1 cellular context compared by ENCODE assay signal in the genomic region with DNA sequence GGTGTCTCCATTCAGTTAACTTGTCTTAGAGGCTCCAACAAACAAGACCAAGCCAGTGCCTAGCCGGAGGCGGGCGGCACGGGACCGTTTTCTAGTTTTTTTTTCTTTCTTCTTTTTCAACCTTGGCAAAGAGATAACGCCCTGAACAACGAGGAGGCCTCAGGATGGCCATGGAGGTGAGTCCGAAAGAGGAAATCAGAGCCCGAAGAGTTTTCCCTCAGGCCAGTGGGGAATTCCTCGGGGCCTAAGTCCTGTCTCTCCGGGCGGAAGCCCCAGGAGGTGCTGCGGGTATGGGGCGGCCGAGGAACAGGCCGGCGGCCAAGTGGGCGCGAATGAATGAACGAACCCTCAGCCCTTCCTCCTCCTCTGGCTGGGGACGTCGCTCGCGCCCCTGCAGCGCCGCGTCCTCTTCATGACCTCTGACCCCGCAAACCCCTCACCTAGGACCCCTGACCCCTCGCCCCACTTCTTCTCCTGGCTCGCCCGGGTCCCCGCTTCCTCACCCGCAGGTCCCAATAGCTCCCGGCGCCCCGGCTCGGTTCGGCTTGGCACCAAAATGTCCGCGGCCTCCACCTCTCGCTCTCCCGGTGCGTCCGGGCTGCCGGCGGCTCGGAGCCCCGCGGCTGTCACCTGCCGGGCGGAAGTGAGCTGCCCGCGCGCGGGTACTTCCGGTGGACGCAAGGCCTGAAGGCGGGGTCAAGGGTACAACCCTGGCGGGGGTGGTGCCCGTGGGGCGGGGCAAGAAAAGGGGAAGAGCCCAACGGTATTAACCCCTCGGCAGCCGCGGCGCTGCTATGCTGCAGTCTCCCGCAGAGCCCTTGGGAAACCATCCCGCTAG.
TF ChIP-seq lines count a peak whose summit lies in the region.

A gene (minus strand): TSS at position 650 of the 838 bp plus-strand sequence. CDS start 21,327 bp downstream, outside the sequence.

TF ChIP-seq in HEK293, 187 proteins besides CTCF, POLR2A, EP300 and RAD21 (continued from another document):
- TF ChIP-seq, protein P1, sequence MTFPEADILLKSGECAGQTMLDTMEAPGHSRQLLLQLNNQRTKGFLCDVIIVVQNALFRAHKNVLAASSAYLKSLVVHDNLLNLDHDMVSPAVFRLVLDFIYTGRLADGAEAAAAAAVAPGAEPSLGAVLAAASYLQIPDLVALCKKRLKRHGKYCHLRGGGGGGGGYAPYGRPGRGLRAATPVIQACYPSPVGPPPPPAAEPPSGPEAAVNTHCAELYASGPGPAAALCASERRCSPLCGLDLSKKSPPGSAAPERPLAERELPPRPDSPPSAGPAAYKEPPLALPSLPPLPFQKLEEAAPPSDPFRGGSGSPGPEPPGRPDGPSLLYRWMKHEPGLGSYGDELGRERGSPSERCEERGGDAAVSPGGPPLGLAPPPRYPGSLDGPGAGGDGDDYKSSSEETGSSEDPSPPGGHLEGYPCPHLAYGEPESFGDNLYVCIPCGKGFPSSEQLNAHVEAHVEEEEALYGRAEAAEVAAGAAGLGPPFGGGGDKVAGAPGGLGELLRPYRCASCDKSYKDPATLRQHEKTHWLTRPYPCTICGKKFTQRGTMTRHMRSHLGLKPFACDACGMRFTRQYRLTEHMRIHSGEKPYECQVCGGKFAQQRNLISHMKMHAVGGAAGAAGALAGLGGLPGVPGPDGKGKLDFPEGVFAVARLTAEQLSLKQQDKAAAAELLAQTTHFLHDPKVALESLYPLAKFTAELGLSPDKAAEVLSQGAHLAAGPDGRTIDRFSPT (tag by site-specific recombination; IDR thresholded peaks at IDR 0.05), result peak; percentile 99
- TF ChIP-seq KLF7 (tag by site-specific recombination; IDR thresholded peaks at IDR 0.05; ENCODE audit: borderline replicate concordance), result 0 out of 2 replicates have a peak, but pooled peaks have one; percentile 9
- TF ChIP-seq MZF1 (tag by site-specific recombination; IDR thresholded peaks at IDR 0.05; ENCODE audit: borderline replicate concordance), result no peak
- TF ChIP-seq ZNF561 (tag by site-specific recombination; IDR thresholded peaks at IDR 0.05; ENCODE audit: borderline replicate concordance), result peak; percentile 76; the same call in 1 of the 2 replicates
- no peak for TF ChIP-seq ZNF174 (tag by site-specific recombination; IDR thresholded peaks at IDR 0.05)
- no peak for TF ChIP-seq RBAK (tag by site-specific recombination; IDR thresholded peaks at IDR 0.05)
- TF ChIP-seq, protein P2, sequence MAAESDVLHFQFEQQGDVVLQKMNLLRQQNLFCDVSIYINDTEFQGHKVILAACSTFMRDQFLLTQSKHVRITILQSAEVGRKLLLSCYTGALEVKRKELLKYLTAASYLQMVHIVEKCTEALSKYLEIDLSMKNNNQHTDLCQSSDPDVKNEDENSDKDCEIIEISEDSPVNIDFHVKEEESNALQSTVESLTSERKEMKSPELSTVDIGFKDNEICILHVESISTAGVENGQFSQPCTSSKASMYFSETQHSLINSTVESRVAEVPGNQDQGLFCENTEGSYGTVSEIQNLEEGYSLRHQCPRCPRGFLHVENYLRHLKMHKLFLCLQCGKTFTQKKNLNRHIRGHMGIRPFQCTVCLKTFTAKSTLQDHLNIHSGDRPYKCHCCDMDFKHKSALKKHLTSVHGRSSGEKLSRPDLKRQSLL (tag by site-specific recombination; IDR thresholded peaks at IDR 0.05), result no peak
- peak; percentile 92 for TF ChIP-seq BCL11A (tag by site-specific recombination; IDR thresholded peaks at IDR 0.05; ENCODE audit: low read depth)
